1 cellular context compared by ENCODE assay signal in the genomic region with DNA sequence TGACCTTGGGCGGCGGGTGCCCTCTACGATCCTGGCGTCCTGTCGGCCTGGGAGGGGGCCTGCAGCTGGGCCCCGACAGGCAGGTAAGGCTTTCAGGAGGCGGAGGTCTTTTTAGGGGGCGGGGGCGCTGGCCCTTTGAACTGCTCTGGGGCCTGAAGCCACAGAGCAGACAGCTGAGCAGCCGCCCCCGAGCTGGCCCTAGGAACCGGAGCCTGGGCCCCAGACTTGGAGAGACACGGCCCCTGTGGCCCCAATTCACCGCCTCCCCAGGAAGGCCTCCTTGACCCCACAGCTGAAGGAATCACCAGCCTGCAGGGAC.
TF ChIP-seq lines count a peak whose summit lies in the region.

No MANE protein-coding gene starts in this region.

TF ChIP-seq in HepG2, 621 proteins besides CTCF, POLR2A, EP300 and RAD21 (continued from another document and continues in another):
- TF ChIP-seq, protein P1, sequence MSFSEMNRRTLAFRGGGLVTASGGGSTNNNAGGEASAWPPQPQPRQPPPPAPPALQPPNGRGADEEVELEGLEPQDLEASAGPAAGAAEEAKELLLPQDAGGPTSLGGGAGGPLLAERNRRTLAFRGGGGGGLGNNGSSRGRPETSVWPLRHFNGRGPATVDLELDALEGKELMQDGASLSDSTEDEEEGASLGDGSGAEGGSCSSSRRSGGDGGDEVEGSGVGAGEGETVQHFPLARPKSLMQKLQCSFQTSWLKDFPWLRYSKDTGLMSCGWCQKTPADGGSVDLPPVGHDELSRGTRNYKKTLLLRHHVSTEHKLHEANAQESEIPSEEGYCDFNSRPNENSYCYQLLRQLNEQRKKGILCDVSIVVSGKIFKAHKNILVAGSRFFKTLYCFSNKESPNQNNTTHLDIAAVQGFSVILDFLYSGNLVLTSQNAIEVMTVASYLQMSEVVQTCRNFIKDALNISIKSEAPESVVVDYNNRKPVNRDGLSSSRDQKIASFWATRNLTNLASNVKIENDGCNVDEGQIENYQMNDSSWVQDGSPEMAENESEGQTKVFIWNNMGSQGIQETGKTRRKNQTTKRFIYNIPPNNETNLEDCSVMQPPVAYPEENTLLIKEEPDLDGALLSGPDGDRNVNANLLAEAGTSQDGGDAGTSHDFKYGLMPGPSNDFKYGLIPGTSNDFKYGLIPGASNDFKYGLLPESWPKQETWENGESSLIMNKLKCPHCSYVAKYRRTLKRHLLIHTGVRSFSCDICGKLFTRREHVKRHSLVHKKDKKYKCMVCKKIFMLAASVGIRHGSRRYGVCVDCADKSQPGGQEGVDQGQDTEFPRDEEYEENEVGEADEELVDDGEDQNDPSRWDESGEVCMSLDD (CRISPR knock-in tag; IDR thresholded peaks at IDR 0.05; ENCODE audit: borderline replicate concordance), result peak; percentile 19; the same call in 1 of the 2 replicates
- TF ChIP-seq, protein P2, sequence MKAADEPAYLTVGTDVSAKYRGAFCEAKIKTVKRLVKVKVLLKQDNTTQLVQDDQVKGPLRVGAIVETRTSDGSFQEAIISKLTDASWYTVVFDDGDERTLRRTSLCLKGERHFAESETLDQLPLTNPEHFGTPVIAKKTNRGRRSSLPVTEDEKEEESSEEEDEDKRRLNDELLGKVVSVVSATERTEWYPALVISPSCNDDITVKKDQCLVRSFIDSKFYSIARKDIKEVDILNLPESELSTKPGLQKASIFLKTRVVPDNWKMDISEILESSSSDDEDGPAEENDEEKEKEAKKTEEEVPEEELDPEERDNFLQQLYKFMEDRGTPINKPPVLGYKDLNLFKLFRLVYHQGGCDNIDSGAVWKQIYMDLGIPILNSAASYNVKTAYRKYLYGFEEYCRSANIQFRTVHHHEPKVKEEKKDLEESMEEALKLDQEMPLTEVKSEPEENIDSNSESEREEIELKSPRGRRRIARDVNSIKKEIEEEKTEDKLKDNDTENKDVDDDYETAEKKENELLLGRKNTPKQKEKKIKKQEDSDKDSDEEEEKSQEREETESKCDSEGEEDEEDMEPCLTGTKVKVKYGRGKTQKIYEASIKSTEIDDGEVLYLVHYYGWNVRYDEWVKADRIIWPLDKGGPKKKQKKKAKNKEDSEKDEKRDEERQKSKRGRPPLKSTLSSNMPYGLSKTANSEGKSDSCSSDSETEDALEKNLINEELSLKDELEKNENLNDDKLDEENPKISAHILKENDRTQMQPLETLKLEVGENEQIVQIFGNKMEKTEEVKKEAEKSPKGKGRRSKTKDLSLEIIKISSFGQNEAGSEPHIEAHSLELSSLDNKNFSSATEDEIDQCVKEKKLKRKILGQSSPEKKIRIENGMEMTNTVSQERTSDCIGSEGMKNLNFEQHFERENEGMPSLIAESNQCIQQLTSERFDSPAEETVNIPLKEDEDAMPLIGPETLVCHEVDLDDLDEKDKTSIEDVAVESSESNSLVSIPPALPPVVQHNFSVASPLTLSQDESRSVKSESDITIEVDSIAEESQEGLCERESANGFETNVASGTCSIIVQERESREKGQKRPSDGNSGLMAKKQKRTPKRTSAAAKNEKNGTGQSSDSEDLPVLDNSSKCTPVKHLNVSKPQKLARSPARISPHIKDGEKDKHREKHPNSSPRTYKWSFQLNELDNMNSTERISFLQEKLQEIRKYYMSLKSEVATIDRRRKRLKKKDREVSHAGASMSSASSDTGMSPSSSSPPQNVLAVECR (CRISPR knock-in tag; IDR thresholded peaks at IDR 0.05; ENCODE audit: borderline replicate concordance), result peak; percentile 50; the same call in 1 of the 2 replicates
- TF ChIP-seq, protein P3, sequence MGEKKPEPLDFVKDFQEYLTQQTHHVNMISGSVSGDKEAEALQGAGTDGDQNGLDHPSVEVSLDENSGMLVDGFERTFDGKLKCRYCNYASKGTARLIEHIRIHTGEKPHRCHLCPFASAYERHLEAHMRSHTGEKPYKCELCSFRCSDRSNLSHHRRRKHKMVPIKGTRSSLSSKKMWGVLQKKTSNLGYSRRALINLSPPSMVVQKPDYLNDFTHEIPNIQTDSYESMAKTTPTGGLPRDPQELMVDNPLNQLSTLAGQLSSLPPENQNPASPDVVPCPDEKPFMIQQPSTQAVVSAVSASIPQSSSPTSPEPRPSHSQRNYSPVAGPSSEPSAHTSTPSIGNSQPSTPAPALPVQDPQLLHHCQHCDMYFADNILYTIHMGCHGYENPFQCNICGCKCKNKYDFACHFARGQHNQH (CRISPR knock-in tag; IDR thresholded peaks at IDR 0.05), result 0 out of 2 replicates have a peak, but pooled peaks have one; percentile 20
- TF ChIP-seq KDM5B (CRISPR knock-in tag; IDR thresholded peaks at IDR 0.05; ENCODE audit: borderline replicate concordance) (no peak), CBFB (CRISPR knock-in tag; IDR thresholded peaks at IDR 0.05) (0 out of 2 replicates have a peak, but pooled peaks have one; percentile 31), ASH2L (IDR thresholded peaks at IDR 0.05; ENCODE audit: insufficient read length, low read depth, low read length) (peak; percentile 42), IRF2 (CRISPR knock-in tag; IDR thresholded peaks at IDR 0.05) (no peak), ZNF878 (CRISPR knock-in tag; IDR thresholded peaks at IDR 0.05) (no peak), ZBTB42 (CRISPR knock-in tag; IDR thresholded peaks at IDR 0.05) (peak; percentile 31; the same call in 1 of the 2 replicates), ARNT2 (CRISPR knock-in tag; IDR thresholded peaks at IDR 0.05; ENCODE audit: low read depth) (0 out of 2 replicates have a peak, but pooled peaks have one; percentile 23), ZNF670 (CRISPR knock-in tag; IDR thresholded peaks at IDR 0.05; ENCODE audit: borderline replicate concordance) (0 out of 2 replicates have a peak, but pooled peaks have one; percentile 24), ZFP82 (CRISPR knock-in tag; IDR thresholded peaks at IDR 0.05; ENCODE audit: borderline replicate concordance) (peak; percentile 93), SRSF1 (optimal IDR thresholded peaks at IDR 0.05; ENCODE audit: low read depth, low read length) (peak; percentile 61), ZNF776 (CRISPR knock-in tag; IDR thresholded peaks at IDR 0.05) (no peak), CEBPG (CRISPR knock-in tag; IDR thresholded peaks at IDR 0.05) (no peak), ZNF558 (CRISPR knock-in tag; IDR thresholded peaks at IDR 0.05; ENCODE audit: borderline replicate concordance) (0 out of 2 replicates have a peak, but pooled peaks have one; percentile 61), MYC (CRISPR knock-in tag; IDR thresholded peaks at IDR 0.05; ENCODE audit: borderline replicate concordance) (no peak), SMAD1 (CRISPR knock-in tag; IDR thresholded peaks at IDR 0.05; ENCODE audit: borderline replicate concordance, low read depth) (0 out of 2 replicates have a peak, but pooled peaks have one; percentile 32), ZNF263 (CRISPR knock-in tag; IDR thresholded peaks at IDR 0.05) (peak; percentile 13; the same call in 1 of the 2 replicates)
- TF ChIP-seq, protein P4, sequence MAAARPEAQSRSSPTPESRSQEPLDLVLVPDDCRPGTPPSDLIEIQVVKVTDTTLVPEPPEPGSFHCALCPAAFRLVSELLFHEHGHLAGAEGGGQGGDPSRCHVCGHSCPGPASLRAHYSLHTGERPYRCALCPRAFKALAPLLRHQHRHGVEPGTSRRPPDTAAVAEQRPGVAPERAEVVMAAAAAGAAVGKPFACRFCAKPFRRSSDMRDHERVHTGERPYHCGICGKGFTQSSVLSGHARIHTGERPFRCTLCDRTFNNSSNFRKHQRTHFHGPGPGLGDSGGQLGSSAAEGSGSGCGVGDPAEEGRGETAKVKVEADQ (CRISPR knock-in tag; IDR thresholded peaks at IDR 0.05; ENCODE audit: borderline replicate concordance), result 0 out of 2 replicates have a peak, but pooled peaks have one; percentile 38
- TF ChIP-seq, protein P5, sequence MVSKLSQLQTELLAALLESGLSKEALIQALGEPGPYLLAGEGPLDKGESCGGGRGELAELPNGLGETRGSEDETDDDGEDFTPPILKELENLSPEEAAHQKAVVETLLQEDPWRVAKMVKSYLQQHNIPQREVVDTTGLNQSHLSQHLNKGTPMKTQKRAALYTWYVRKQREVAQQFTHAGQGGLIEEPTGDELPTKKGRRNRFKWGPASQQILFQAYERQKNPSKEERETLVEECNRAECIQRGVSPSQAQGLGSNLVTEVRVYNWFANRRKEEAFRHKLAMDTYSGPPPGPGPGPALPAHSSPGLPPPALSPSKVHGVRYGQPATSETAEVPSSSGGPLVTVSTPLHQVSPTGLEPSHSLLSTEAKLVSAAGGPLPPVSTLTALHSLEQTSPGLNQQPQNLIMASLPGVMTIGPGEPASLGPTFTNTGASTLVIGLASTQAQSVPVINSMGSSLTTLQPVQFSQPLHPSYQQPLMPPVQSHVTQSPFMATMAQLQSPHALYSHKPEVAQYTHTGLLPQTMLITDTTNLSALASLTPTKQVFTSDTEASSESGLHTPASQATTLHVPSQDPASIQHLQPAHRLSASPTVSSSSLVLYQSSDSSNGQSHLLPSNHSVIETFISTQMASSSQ (IDR thresholded peaks at IDR 0.05; ENCODE audit: low read depth), result no peak
- TF ChIP-seq, protein P5 (CRISPR knock-in tag; IDR thresholded peaks at IDR 0.05; ENCODE audit: borderline replicate concordance), result no peak
- TF ChIP-seq, protein P6, sequence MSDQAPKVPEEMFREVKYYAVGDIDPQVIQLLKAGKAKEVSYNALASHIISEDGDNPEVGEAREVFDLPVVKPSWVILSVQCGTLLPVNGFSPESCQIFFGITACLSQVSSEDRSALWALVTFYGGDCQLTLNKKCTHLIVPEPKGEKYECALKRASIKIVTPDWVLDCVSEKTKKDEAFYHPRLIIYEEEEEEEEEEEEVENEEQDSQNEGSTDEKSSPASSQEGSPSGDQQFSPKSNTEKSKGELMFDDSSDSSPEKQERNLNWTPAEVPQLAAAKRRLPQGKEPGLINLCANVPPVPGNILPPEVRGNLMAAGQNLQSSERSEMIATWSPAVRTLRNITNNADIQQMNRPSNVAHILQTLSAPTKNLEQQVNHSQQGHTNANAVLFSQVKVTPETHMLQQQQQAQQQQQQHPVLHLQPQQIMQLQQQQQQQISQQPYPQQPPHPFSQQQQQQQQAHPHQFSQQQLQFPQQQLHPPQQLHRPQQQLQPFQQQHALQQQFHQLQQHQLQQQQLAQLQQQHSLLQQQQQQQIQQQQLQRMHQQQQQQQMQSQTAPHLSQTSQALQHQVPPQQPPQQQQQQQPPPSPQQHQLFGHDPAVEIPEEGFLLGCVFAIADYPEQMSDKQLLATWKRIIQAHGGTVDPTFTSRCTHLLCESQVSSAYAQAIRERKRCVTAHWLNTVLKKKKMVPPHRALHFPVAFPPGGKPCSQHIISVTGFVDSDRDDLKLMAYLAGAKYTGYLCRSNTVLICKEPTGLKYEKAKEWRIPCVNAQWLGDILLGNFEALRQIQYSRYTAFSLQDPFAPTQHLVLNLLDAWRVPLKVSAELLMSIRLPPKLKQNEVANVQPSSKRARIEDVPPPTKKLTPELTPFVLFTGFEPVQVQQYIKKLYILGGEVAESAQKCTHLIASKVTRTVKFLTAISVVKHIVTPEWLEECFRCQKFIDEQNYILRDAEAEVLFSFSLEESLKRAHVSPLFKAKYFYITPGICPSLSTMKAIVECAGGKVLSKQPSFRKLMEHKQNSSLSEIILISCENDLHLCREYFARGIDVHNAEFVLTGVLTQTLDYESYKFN (CRISPR knock-in tag; conservative IDR thresholded peaks at IDR 0.05), result 0 out of 2 replicates have a peak, but pooled peaks have one; percentile 4
- TF ChIP-seq, protein P7, sequence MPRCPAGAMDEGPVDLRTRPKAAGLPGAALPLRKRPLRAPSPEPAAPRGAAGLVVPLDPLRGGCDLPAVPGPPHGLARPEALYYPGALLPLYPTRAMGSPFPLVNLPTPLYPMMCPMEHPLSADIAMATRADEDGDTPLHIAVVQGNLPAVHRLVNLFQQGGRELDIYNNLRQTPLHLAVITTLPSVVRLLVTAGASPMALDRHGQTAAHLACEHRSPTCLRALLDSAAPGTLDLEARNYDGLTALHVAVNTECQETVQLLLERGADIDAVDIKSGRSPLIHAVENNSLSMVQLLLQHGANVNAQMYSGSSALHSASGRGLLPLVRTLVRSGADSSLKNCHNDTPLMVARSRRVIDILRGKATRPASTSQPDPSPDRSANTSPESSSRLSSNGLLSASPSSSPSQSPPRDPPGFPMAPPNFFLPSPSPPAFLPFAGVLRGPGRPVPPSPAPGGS (CRISPR knock-in tag; IDR thresholded peaks at IDR 0.05), result peak; percentile 12; the same call in 1 of the 2 replicates
- TF ChIP-seq, protein P8, sequence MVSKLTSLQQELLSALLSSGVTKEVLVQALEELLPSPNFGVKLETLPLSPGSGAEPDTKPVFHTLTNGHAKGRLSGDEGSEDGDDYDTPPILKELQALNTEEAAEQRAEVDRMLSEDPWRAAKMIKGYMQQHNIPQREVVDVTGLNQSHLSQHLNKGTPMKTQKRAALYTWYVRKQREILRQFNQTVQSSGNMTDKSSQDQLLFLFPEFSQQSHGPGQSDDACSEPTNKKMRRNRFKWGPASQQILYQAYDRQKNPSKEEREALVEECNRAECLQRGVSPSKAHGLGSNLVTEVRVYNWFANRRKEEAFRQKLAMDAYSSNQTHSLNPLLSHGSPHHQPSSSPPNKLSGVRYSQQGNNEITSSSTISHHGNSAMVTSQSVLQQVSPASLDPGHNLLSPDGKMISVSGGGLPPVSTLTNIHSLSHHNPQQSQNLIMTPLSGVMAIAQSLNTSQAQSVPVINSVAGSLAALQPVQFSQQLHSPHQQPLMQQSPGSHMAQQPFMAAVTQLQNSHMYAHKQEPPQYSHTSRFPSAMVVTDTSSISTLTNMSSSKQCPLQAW (CRISPR knock-in tag; IDR thresholded peaks at IDR 0.05), result peak; percentile 3; the same call in 1 of the 2 replicates
- TF ChIP-seq, protein P9, sequence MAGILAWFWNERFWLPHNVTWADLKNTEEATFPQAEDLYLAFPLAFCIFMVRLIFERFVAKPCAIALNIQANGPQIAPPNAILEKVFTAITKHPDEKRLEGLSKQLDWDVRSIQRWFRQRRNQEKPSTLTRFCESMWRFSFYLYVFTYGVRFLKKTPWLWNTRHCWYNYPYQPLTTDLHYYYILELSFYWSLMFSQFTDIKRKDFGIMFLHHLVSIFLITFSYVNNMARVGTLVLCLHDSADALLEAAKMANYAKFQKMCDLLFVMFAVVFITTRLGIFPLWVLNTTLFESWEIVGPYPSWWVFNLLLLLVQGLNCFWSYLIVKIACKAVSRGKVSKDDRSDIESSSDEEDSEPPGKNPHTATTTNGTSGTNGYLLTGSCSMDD (CRISPR knock-in tag; IDR thresholded peaks at IDR 0.05), result no peak
